Comparison of ENCODE assay signal across 18 cellular contexts in genomic region chr18:68454511-68455228, GRCh38.
DNase-seq lines count a peak whose midpoint lies in the region; ATAC-seq, FAIRE-seq and TF ChIP-seq lines count a peak whose summit lies in the region.
"Had no signal": no experiment of that assay in that cellular context is flagged by ENCODE, and none has a peak within 500 bp of the region (broad histone marks: within the 10 kb centered on the region; RNA-seq: fewer than 3 reads in every experiment).

No MANE protein-coding gene starts in this region.

- no peaks in the 10 kb centered on the region for H3K36me3 Mint-ChIP-seq in osteocyte (ENCODE audit: unreplicated experiment)
- H3K36me3 Mint-ChIP-seq: activated naive CD4-positive, alpha-beta T cell treated with anti-CD3 and anti-CD28 coated beads, Interleukin-2, amount 50 U/mL, for 72 hours had no signal

- H3K4me1 Mint-ChIP-seq in osteocyte (ENCODE audit: unreplicated experiment), result peaks cover 7% of the 10 kb centered on the region

- H3K27me3 Mint-ChIP-seq in osteocyte (ENCODE audit: unreplicated experiment), result no peaks in the 10 kb centered on the region

- TF ChIP-seq CTCF in osteocyte (IDR thresholded peaks at IDR 0.05), result no peak

- DNase-seq in EL (peak; percentile 77), RCC 7860 (ENCODE audit: low spot score) (peak; percentile 25), dedifferentiated amniotic fluid mesenchymal stem cell (ENCODE audit: extremely low spot score) (peak; percentile 29), myocyte (ENCODE audit: low read depth) (peak; percentile 53), pons (ENCODE audit: low spot score) (no peak), nucleus accumbens (lab: John Stamatoyannopoulos, UW) (no peak), osteocyte (ENCODE audit: extremely low spot score, unreplicated experiment) (no peak)
- DNase-seq: activated CD4-positive, alpha-beta T cell treated with anti-CD3 and anti-CD28 coated beads, Interleukin-2, amount 50 U/mL, for 1 hour; activated T-cell treated with anti-CD3 and anti-CD28 coated beads, Interleukin-2, amount 50 U/mL, for 1 hour; cerebellar nuclear complex; MM.1S; NCI-H2029; NCI-H526; stimulated activated CD4-positive, alpha-beta T cell treated with anti-CD3 and anti-CD28 coated beads, Interleukin-4, amount 100 ng/mL, for 1 hour had no signal

- no peak overlapping the region for H3K4me3 Mint-ChIP-seq in osteocyte (ENCODE audit: unreplicated experiment)

- no peak for FAIRE-seq in RCC 7860 (lab: Jason Lieb, UNC)
- FAIRE-seq: keratinocyte had no signal

- H3K27ac Mint-ChIP-seq in osteocyte (ENCODE audit: unreplicated experiment), result no peak overlapping the region
- H3K27ac Mint-ChIP-seq: activated naive CD4-positive, alpha-beta T cell treated with anti-CD3 and anti-CD28 coated beads, Interleukin-2, amount 50 U/mL, for 72 hours had no signal

- no peak for ATAC-seq in HG03159 (IDR thresholded peaks at IDR 0.05; ENCODE audit: unreplicated experiment)
- ATAC-seq: activated naive CD4-positive, alpha-beta T cell treated with anti-CD3 and anti-CD28 coated beads, Interleukin-2, amount 50 U/mL, for 72 hours; sciatic nerve had no signal

- peaks cover 3% of the 10 kb centered on the region for H3K9me3 Mint-ChIP-seq in osteocyte (ENCODE audit: unreplicated experiment)
- H3K9me3 Mint-ChIP-seq: activated naive CD4-positive, alpha-beta T cell treated with anti-CD3 and anti-CD28 coated beads, Interleukin-2, amount 50 U/mL, for 72 hours had no signal

Comparison
In these comparisons a context has a peak if more than half of its experiments do, and no peak if none do; other contexts are left out.
1. DNase-seq: peak in EL (single experiment), RCC 7860 (single experiment), dedifferentiated amniotic fluid mesenchymal stem cell (single experiment) and myocyte (single experiment); none in pons (single experiment), nucleus accumbens (0 of 56) and osteocyte (single experiment).